Comparison of ENCODE assay signal across 10 cellular contexts in genomic region chr2:218256612-218257350, GRCh38. TPM values are rescaled to one million over a fixed set of nuclear protein-coding genes. Genes with fewer than 3 reads are reported as not detected.
DNase-seq lines count a peak whose midpoint lies in the region; ATAC-seq, FAIRE-seq and TF ChIP-seq lines count a peak whose summit lies in the region.
"Had no signal": no experiment of that assay in that cellular context is flagged by ENCODE, and none has a peak within 500 bp of the region (broad histone marks: within the 10 kb centered on the region; RNA-seq: fewer than 3 reads in every experiment).

No MANE protein-coding gene starts in this region.

- H4K20me1 ChIP-seq in BLaER1 = peaks cover 49% of the 10 kb centered on the region
- no peaks in the 10 kb centered on the region for H4K20me1 ChIP-seq in HepG2 (ENCODE audit: insufficient read depth, low read length)
- H4K20me1 ChIP-seq in GM23248 (ENCODE audit: insufficient read depth) = no peaks in the 10 kb centered on the region; the same call in 1 of the 2 replicates

- TF ChIP-seq RAD21 in HepG2 (CRISPR knock-in tag; IDR thresholded peaks at IDR 0.05) = no peak

- intact Hi-C loops in HepG2 (cut with micrococcal nuclease; ENCODE audit: unreplicated experiment) = loop anchor here (5.0 kb wide), 1 partner anchor 69 kb away; no protein-coding TSS in a partner anchor

- no peaks in the 10 kb centered on the region for H3K9me2 ChIP-seq in GM23248 (ENCODE audit: insufficient read depth)

- TF ChIP-seq POLR2A in HepG2 (IDR thresholded peaks at IDR 0.05; ENCODE audit: insufficient read depth in 1 of 2, low read depth in 2 of 2, low read length in 2 of 2) = no peak

- no TSS peak for BruUV-seq in HepG2 (replicated peaks; lab: Mats Ljungman, UMichigan)

- POLR2A ChIA-PET in HepG2 (lab: Yijun Ruan, JAX) = interaction anchor here (6.6 kb wide), 1 partner anchor 14 kb away, joined by 27 read pairs; the partner anchor contains the start of genes AAMP and PNKD

- H3K4me1 Mint-ChIP-seq in T-helper 17 cell (peaks cover 19% of the 10 kb centered on the region), nephron progenitor cell (peaks cover 35% of the 10 kb centered on the region)

- H3K4me1 ChIP-seq in BLaER1 (peaks cover 40% of the 10 kb centered on the region), HepG2 (ENCODE audit: insufficient read depth, low read length) (peaks cover 26% of the 10 kb centered on the region), GM23248 (ENCODE audit: insufficient read depth) (peaks cover 25% of the 10 kb centered on the region)

- H3K27me3 ChIP-seq in BLaER1 (no peaks in the 10 kb centered on the region), HepG2 (ENCODE audit: control insufficient read depth in 1 of 2, insufficient read depth in 2 of 2, low read length in 2 of 2) (no peaks in the 10 kb centered on the region), GM23248 (replicated peaks; ENCODE audit: insufficient read depth) (no peaks in the 10 kb centered on the region)

- peaks cover 53% of the 10 kb centered on the region for H3K36me3 ChIP-seq in BLaER1
- peaks cover 16 to 42% of the 10 kb centered on the region in 2 experiments for H3K36me3 ChIP-seq in HepG2 (replicated peaks in 1 of 2; ENCODE audit: control insufficient read depth in 1 of 2, insufficient read depth in 2 of 2, low read length in 2 of 2)
- H3K36me3 ChIP-seq in GM23248 (ENCODE audit: low read depth) = peaks cover 39% of the 10 kb centered on the region

- H3K9me3 ChIP-seq in BLaER1 (no peaks in the 10 kb centered on the region), T-helper 17 cell (ENCODE audit: control insufficient read depth, low read length, poor library complexity, severe bottlenecking) (no peaks in the 10 kb centered on the region), HepG2 (ENCODE audit: low read length) (no peaks in the 10 kb centered on the region), GM23248 (ENCODE audit: low read depth) (no peaks in the 10 kb centered on the region)

- no peaks in the 10 kb centered on the region for H3K36me3 Mint-ChIP-seq in T-helper 17 cell (ENCODE audit: low read depth)
- H3K36me3 Mint-ChIP-seq in nephron progenitor cell (ENCODE audit: low read depth) = peaks cover 32% of the 10 kb centered on the region

- H3K4me3 ChIP-seq in BLaER1 (no peak overlapping the region), HepG2 (replicated peaks in 1 of 3; ENCODE audit: insufficient read depth in 1 of 3, low read depth in 2 of 3, low read length in 3 of 3) (no peak overlapping the region), GM23248 (no peak overlapping the region)

- TF ChIP-seq EP300 in HepG2 (IDR thresholded peaks at IDR 0.05; ENCODE audit: low read depth in 2 of 2, low read length in 2 of 2) = no peak
- no peak for TF ChIP-seq EP300 in HepG2 (CRISPR knock-in tag; IDR thresholded peaks at IDR 0.05; ENCODE audit: borderline replicate concordance)

- peaks cover 83% of the 10 kb centered on the region for H3F3A ChIP-seq in GM23248 (ENCODE audit: insufficient read depth)

- H3K79me2 ChIP-seq in HepG2 (ENCODE audit: insufficient read depth, low read length) (no peaks in the 10 kb centered on the region), GM23248 (ENCODE audit: insufficient read depth) (no peaks in the 10 kb centered on the region)

- H2AFZ ChIP-seq in HepG2 (ENCODE audit: low read length) (no peak overlapping the region), GM23248 (no peak overlapping the region)

- 98% methylated on average over 13 of the region's 13 CpGs for WGBS in HepG2 (ENCODE audit: low lambda C conversion rate)
- 91 to 92% methylated on average over 13 of the region's 13 CpGs for whole genome bisulfite sequencing in GM23248 (ENCODE audit: low coverage in 1 of 2, low lambda C conversion rate in 2 of 2, missing lambda C conversion rate in 2 of 2), 2 experiments

- no peaks in the 10 kb centered on the region for H3K9me3 Mint-ChIP-seq in nephron progenitor cell

- peak overlapping the region; percentile 45; the same call in 1 of the 2 replicates for H3K27ac ChIP-seq in BLaER1
- H3K27ac ChIP-seq in HepG2 (ENCODE audit: extremely low read length, insufficient read depth, low read length) = no peak overlapping the region
- no peak overlapping the region for H3K27ac ChIP-seq in GM23248

- no peak for DNase-seq in T-helper 17 cell
- no peak for DNase-seq in HepG2 (ENCODE audit: low spot score)
- DNase-seq in GM23248 = no peak
- no peak for DNase-seq in NCI-H82 treated with DMSO at 0.1 percent for 48 hours (lab: John Stamatoyannopoulos, UW; ENCODE audit: unreplicated experiment)
- DNase-seq in nephron progenitor cell = no peak
- DNase-seq in DMS153 treated with DMSO at 0.1 percent for 48 hours (lab: John Stamatoyannopoulos, UW; ENCODE audit: unreplicated experiment) = no peak
- DNase-seq: NCI-H2081 treated with DMSO at 0.1 percent for 48 hours had no signal

- peak overlapping the region; percentile 79 for H3K4me3 Mint-ChIP-seq in T-helper 17 cell
- H3K4me3 Mint-ChIP-seq in nephron progenitor cell = no peak overlapping the region

- in situ Hi-C loops in HepG2 (cut with HindIII; ENCODE audit: extremely low pct_ligation_motif_present, low pct_unique_long_range_greater_than_20kb) (no loop called here), GM23248 (cut with MboI) (no loop called here)

- ATAC-seq in GM18870 (IDR thresholded peaks at IDR 0.05; ENCODE audit: unreplicated experiment) = peak; percentile 5
- ATAC-seq in T-helper 17 cell = peak; percentile 9
- ATAC-seq in HepG2 = no peak
- ATAC-seq: Right ventricle myocardium inferior had no signal

- TF ChIP-seq CTCF in HepG2 (CRISPR knock-in tag; IDR thresholded peaks at IDR 0.05) (no peak), nephron progenitor cell (IDR thresholded peaks at IDR 0.05) (no peak)

- peak overlapping the region; percentile 81 for H3K27ac Mint-ChIP-seq in T-helper 17 cell
- H3K27ac Mint-ChIP-seq in nephron progenitor cell = no peak overlapping the region

- H3K9ac ChIP-seq in BLaER1 (no peak overlapping the region), HepG2 (ENCODE audit: insufficient read depth, low read depth, low read length) (no peak overlapping the region), GM23248 (no peak overlapping the region)

- peak overlapping the region; percentile 67; the same call in 1 of the 2 replicates for H3K4me2 ChIP-seq in BLaER1
- H3K4me2 ChIP-seq in HepG2 (ENCODE audit: low read depth, low read length) = no peak overlapping the region
- no peak overlapping the region for H3K4me2 ChIP-seq in GM23248 (ENCODE audit: unreplicated experiment)

- CTCF ChIA-PET in HepG2 (lab: Yijun Ruan, JAX; ENCODE audit: low intra/inter-chr PET ratio, low total read pairs) = interaction anchor here (1.8 kb wide), 1 partner anchor 70 kb away, joined by 9 read pairs; no protein-coding TSS in a partner anchor

- H3K27me3 Mint-ChIP-seq in T-helper 17 cell (no peaks in the 10 kb centered on the region), nephron progenitor cell (ENCODE audit: low read depth, poor library complexity) (no peaks in the 10 kb centered on the region)

- no peak for FAIRE-seq in HepG2 (lab: Jason Lieb, UNC)

RNA-seq across cellular contexts. Expression of gene GPBAR1, which starts 4.0 kb away (rescaled TPM):
- total RNA-seq in T-helper 17 cell (1 to 10 TPM; 1.5 to 2.7 TPM), HepG2 (2016; rRNA removed; fragmentation: Illumina TruSeq; extraction: Trizol) (0.09 TPM in 1 of 2 replicates, not detected in the other)
- not detected in 2 replicates for total RNA-seq in HepG2 (2016; cell fraction: cytosol; rRNA removed; fragmentation: Illumina TruSeq; extraction: Trizol; ENCODE audit: low read depth)
- 0.15 TPM in 1 of 2 replicates, not detected in the other for total RNA-seq in HepG2 (2016; cell fraction: insoluble cytoplasmic fraction; rRNA removed; fragmentation: Illumina TruSeq; extraction: Trizol)
- total RNA-seq in HepG2 (2016; cell fraction: membrane; rRNA removed; fragmentation: Illumina TruSeq; extraction: Trizol) = 0.17 TPM in 1 of 2 replicates, not detected in the other
- total RNA-seq in HepG2 (2016; cell fraction: nucleus; rRNA removed; fragmentation: Illumina TruSeq; extraction: Trizol) = 0.25 and 0.38 TPM in 2 replicates
- polyA plus RNA-seq in HepG2 (2011; rRNA removed) (0.05 and 0.09 TPM in 2 replicates), GM23248 (2016; fragmentation: Nextera tagmentation; extraction: Ambion mirVana) (0.14 TPM in 1 of 2 replicates, not detected in the other)
- 0.05 and 0.12 TPM in 2 replicates for polyA plus RNA-seq in HepG2 (2011; cell fraction: cytosol; rRNA removed)
- 0.45 and 0.68 TPM in 2 replicates for polyA plus RNA-seq in HepG2 (2011; cell fraction: nucleus; rRNA removed)
- polyA plus RNA-seq in HepG2 (2012) = 0.09 and 0.11 TPM in 2 replicates
- polyA plus RNA-seq in HepG2 (2016; cell fraction: cytosol; fragmentation: Illumina TruSeq; extraction: Trizol; ENCODE audit: low read depth) = 0.08 and 0.22 TPM in 2 replicates
- 0.16 TPM in 1 of 2 replicates, not detected in the other for polyA plus RNA-seq in HepG2 (2016; cell fraction: insoluble cytoplasmic fraction; fragmentation: Illumina TruSeq; extraction: Trizol; ENCODE audit: low read depth)
- polyA plus RNA-seq in HepG2 (2016; cell fraction: membrane; fragmentation: Illumina TruSeq; extraction: Trizol; ENCODE audit: low read depth) = 0.22 and 0.27 TPM in 2 replicates
- polyA plus RNA-seq in HepG2 (2016; cell fraction: nucleus; fragmentation: Illumina TruSeq; extraction: Trizol; ENCODE audit: insufficient read depth, low read depth) = not detected in 2 replicates
- 0.12 and 1.2 TPM in 2 replicates for polyA minus RNA-seq in HepG2 (2011; rRNA and poly(A)+ RNA removed; ENCODE audit: low replicate concordance)
- not detected in 2 replicates for polyA minus RNA-seq in HepG2 (2011; cell fraction: cytosol; rRNA and poly(A)+ RNA removed)
- polyA minus RNA-seq in HepG2 (2011; cell fraction: nucleus; rRNA and poly(A)+ RNA removed) = 1.2 and 1.5 TPM in 2 replicates
- total RNA-seq in GM23248 (2014; rRNA removed; shearing (Covaris generic)) = not detected in 2 replicates

RNA-seq across cellular contexts. Expression of gene AAMP, which starts 13.2 kb away (rescaled TPM):
- total RNA-seq in T-helper 17 cell (10 to 100 TPM; 46.8 to 47.0 TPM), HepG2 (2016; rRNA removed; fragmentation: Illumina TruSeq; extraction: Trizol) (186 and 241 TPM in 2 replicates)
- total RNA-seq in HepG2 (2016; cell fraction: cytosol; rRNA removed; fragmentation: Illumina TruSeq; extraction: Trizol; ENCODE audit: low read depth) = 26.6 and 29.2 TPM in 2 replicates
- total RNA-seq in HepG2 (2016; cell fraction: insoluble cytoplasmic fraction; rRNA removed; fragmentation: Illumina TruSeq; extraction: Trizol) = 202 and 247 TPM in 2 replicates
- 56.8 and 59.3 TPM in 2 replicates for total RNA-seq in HepG2 (2016; cell fraction: membrane; rRNA removed; fragmentation: Illumina TruSeq; extraction: Trizol)
- total RNA-seq in HepG2 (2016; cell fraction: nucleus; rRNA removed; fragmentation: Illumina TruSeq; extraction: Trizol) = 85.4 and 91.7 TPM in 2 replicates
- polyA plus RNA-seq in HepG2 (2011; rRNA removed) (110 and 119 TPM in 2 replicates), GM23248 (2016; fragmentation: Nextera tagmentation; extraction: Ambion mirVana) (112 and 114 TPM in 2 replicates)
- 138 and 202 TPM in 2 replicates for polyA plus RNA-seq in HepG2 (2011; cell fraction: cytosol; rRNA removed)
- polyA plus RNA-seq in HepG2 (2011; cell fraction: nucleus; rRNA removed) = 161 and 181 TPM in 2 replicates
- 99.2 and 104 TPM in 2 replicates for polyA plus RNA-seq in HepG2 (2012)
- polyA plus RNA-seq in HepG2 (2016; cell fraction: cytosol; fragmentation: Illumina TruSeq; extraction: Trizol; ENCODE audit: low read depth) = 13.9 and 16.0 TPM in 2 replicates
- 224 and 231 TPM in 2 replicates for polyA plus RNA-seq in HepG2 (2016; cell fraction: insoluble cytoplasmic fraction; fragmentation: Illumina TruSeq; extraction: Trizol; ENCODE audit: low read depth)
- polyA plus RNA-seq in HepG2 (2016; cell fraction: membrane; fragmentation: Illumina TruSeq; extraction: Trizol; ENCODE audit: low read depth) = 30.9 and 33.2 TPM in 2 replicates
- polyA plus RNA-seq in HepG2 (2016; cell fraction: nucleus; fragmentation: Illumina TruSeq; extraction: Trizol; ENCODE audit: insufficient read depth, low read depth) = 127 and 131 TPM in 2 replicates
- 41.5 and 143 TPM in 2 replicates for polyA minus RNA-seq in HepG2 (2011; rRNA and poly(A)+ RNA removed; ENCODE audit: low replicate concordance)
- 58.2 and 63.3 TPM in 2 replicates for polyA minus RNA-seq in HepG2 (2011; cell fraction: cytosol; rRNA and poly(A)+ RNA removed)
- polyA minus RNA-seq in HepG2 (2011; cell fraction: nucleus; rRNA and poly(A)+ RNA removed) = 39.9 and 43.6 TPM in 2 replicates
- total RNA-seq in GM23248 (2014; rRNA removed; shearing (Covaris generic)) = 117 and 191 TPM in 2 replicates

RNA-seq across cellular contexts. Expression of gene PNKD, which starts 13.5 kb away (rescaled TPM):
- total RNA-seq in T-helper 17 cell (10 to 100 TPM; 21.1 to 31.2 TPM), HepG2 (2016; rRNA removed; fragmentation: Illumina TruSeq; extraction: Trizol) (50.0 and 55.9 TPM in 2 replicates)
- total RNA-seq in HepG2 (2016; cell fraction: cytosol; rRNA removed; fragmentation: Illumina TruSeq; extraction: Trizol; ENCODE audit: low read depth) = 21.6 and 27.3 TPM in 2 replicates
- 48.3 and 59.8 TPM in 2 replicates for total RNA-seq in HepG2 (2016; cell fraction: insoluble cytoplasmic fraction; rRNA removed; fragmentation: Illumina TruSeq; extraction: Trizol)
- total RNA-seq in HepG2 (2016; cell fraction: membrane; rRNA removed; fragmentation: Illumina TruSeq; extraction: Trizol) = 30.6 and 30.7 TPM in 2 replicates
- total RNA-seq in HepG2 (2016; cell fraction: nucleus; rRNA removed; fragmentation: Illumina TruSeq; extraction: Trizol) = 34.2 and 39.5 TPM in 2 replicates
- polyA plus RNA-seq in HepG2 (2011; rRNA removed) (78.0 and 80.4 TPM in 2 replicates), GM23248 (2016; fragmentation: Nextera tagmentation; extraction: Ambion mirVana) (79.3 and 82.7 TPM in 2 replicates)
- polyA plus RNA-seq in HepG2 (2011; cell fraction: cytosol; rRNA removed) = 48.4 and 76.6 TPM in 2 replicates
- polyA plus RNA-seq in HepG2 (2011; cell fraction: nucleus; rRNA removed) = 76.3 and 77.5 TPM in 2 replicates
- 59.5 and 60.9 TPM in 2 replicates for polyA plus RNA-seq in HepG2 (2012)
- polyA plus RNA-seq in HepG2 (2016; cell fraction: cytosol; fragmentation: Illumina TruSeq; extraction: Trizol; ENCODE audit: low read depth) = 24.9 and 29.3 TPM in 2 replicates
- 58.0 and 59.1 TPM in 2 replicates for polyA plus RNA-seq in HepG2 (2016; cell fraction: insoluble cytoplasmic fraction; fragmentation: Illumina TruSeq; extraction: Trizol; ENCODE audit: low read depth)
- 31.6 and 35.4 TPM in 2 replicates for polyA plus RNA-seq in HepG2 (2016; cell fraction: membrane; fragmentation: Illumina TruSeq; extraction: Trizol; ENCODE audit: low read depth)
- polyA plus RNA-seq in HepG2 (2016; cell fraction: nucleus; fragmentation: Illumina TruSeq; extraction: Trizol; ENCODE audit: insufficient read depth, low read depth) = 73.5 and 80.9 TPM in 2 replicates
- 33.3 and 44.2 TPM in 2 replicates for polyA minus RNA-seq in HepG2 (2011; rRNA and poly(A)+ RNA removed; ENCODE audit: low replicate concordance)
- 15.5 and 20.7 TPM in 2 replicates for polyA minus RNA-seq in HepG2 (2011; cell fraction: cytosol; rRNA and poly(A)+ RNA removed)
- polyA minus RNA-seq in HepG2 (2011; cell fraction: nucleus; rRNA and poly(A)+ RNA removed) = 9.7 and 10.9 TPM in 2 replicates
- 22.8 and 28.6 TPM in 2 replicates for total RNA-seq in GM23248 (2014; rRNA removed; shearing (Covaris generic))

RNA-seq across cellular contexts. Expression of gene TMBIM1, which starts 35.5 kb away (rescaled TPM):
- total RNA-seq in T-helper 17 cell = 100 to 1,000 TPM in 1 of 2 donors, 10 to 100 TPM in 1; 97.4 to 121 TPM
- 69.7 and 139 TPM in 2 replicates for total RNA-seq in HepG2 (2016; rRNA removed; fragmentation: Illumina TruSeq; extraction: Trizol)
- 37.2 and 38.6 TPM in 2 replicates for total RNA-seq in HepG2 (2016; cell fraction: cytosol; rRNA removed; fragmentation: Illumina TruSeq; extraction: Trizol; ENCODE audit: low read depth)
- total RNA-seq in HepG2 (2016; cell fraction: insoluble cytoplasmic fraction; rRNA removed; fragmentation: Illumina TruSeq; extraction: Trizol) = 57.8 and 142 TPM in 2 replicates
- 88.3 and 90.4 TPM in 2 replicates for total RNA-seq in HepG2 (2016; cell fraction: membrane; rRNA removed; fragmentation: Illumina TruSeq; extraction: Trizol)
- 108 and 128 TPM in 2 replicates for total RNA-seq in HepG2 (2016; cell fraction: nucleus; rRNA removed; fragmentation: Illumina TruSeq; extraction: Trizol)
- 127 and 181 TPM in 2 replicates for polyA plus RNA-seq in HepG2 (2011; rRNA removed)
- 146 and 187 TPM in 2 replicates for polyA plus RNA-seq in HepG2 (2011; cell fraction: cytosol; rRNA removed)
- polyA plus RNA-seq in HepG2 (2011; cell fraction: nucleus; rRNA removed) = 207 and 243 TPM in 2 replicates
- polyA plus RNA-seq in HepG2 (2012) = 254 and 390 TPM in 2 replicates
- polyA plus RNA-seq in HepG2 (2016; cell fraction: cytosol; fragmentation: Illumina TruSeq; extraction: Trizol; ENCODE audit: low read depth) = 33.9 and 35.7 TPM in 2 replicates
- polyA plus RNA-seq in HepG2 (2016; cell fraction: insoluble cytoplasmic fraction; fragmentation: Illumina TruSeq; extraction: Trizol; ENCODE audit: low read depth) = 56.2 and 61.3 TPM in 2 replicates
- 62.1 and 66.4 TPM in 2 replicates for polyA plus RNA-seq in HepG2 (2016; cell fraction: membrane; fragmentation: Illumina TruSeq; extraction: Trizol; ENCODE audit: low read depth)
- 152 and 156 TPM in 2 replicates for polyA plus RNA-seq in HepG2 (2016; cell fraction: nucleus; fragmentation: Illumina TruSeq; extraction: Trizol; ENCODE audit: insufficient read depth, low read depth)
- polyA minus RNA-seq in HepG2 (2011; rRNA and poly(A)+ RNA removed; ENCODE audit: low replicate concordance) = 19.4 and 315 TPM in 2 replicates
- 88.2 and 133 TPM in 2 replicates for polyA minus RNA-seq in HepG2 (2011; cell fraction: cytosol; rRNA and poly(A)+ RNA removed)
- polyA minus RNA-seq in HepG2 (2011; cell fraction: nucleus; rRNA and poly(A)+ RNA removed) = 37.2 and 64.6 TPM in 2 replicates
- total RNA-seq in GM23248 (2014; rRNA removed; shearing (Covaris generic)) = 178 and 214 TPM in 2 replicates
- polyA plus RNA-seq in GM23248 (2016; fragmentation: Nextera tagmentation; extraction: Ambion mirVana) = 164 and 166 TPM in 2 replicates

RNA-seq across cellular contexts. Expression of gene ARPC2, which starts 39.8 kb away (rescaled TPM):
- total RNA-seq in T-helper 17 cell (100 to 1,000 TPM; 424 to 467 TPM), HepG2 (2016; rRNA removed; fragmentation: Illumina TruSeq; extraction: Trizol) (168 and 201 TPM in 2 replicates)
- 312 and 330 TPM in 2 replicates for total RNA-seq in HepG2 (2016; cell fraction: cytosol; rRNA removed; fragmentation: Illumina TruSeq; extraction: Trizol; ENCODE audit: low read depth)
- 163 and 189 TPM in 2 replicates for total RNA-seq in HepG2 (2016; cell fraction: insoluble cytoplasmic fraction; rRNA removed; fragmentation: Illumina TruSeq; extraction: Trizol)
- total RNA-seq in HepG2 (2016; cell fraction: membrane; rRNA removed; fragmentation: Illumina TruSeq; extraction: Trizol) = 389 and 391 TPM in 2 replicates
- total RNA-seq in HepG2 (2016; cell fraction: nucleus; rRNA removed; fragmentation: Illumina TruSeq; extraction: Trizol) = 103 and 109 TPM in 2 replicates
- polyA plus RNA-seq in HepG2 (2011; rRNA removed) (257 and 303 TPM in 2 replicates), GM23248 (2016; fragmentation: Nextera tagmentation; extraction: Ambion mirVana) (837 and 851 TPM in 2 replicates)
- polyA plus RNA-seq in HepG2 (2011; cell fraction: cytosol; rRNA removed) = 184 and 199 TPM in 2 replicates
- polyA plus RNA-seq in HepG2 (2011; cell fraction: nucleus; rRNA removed) = 103 and 125 TPM in 2 replicates
- polyA plus RNA-seq in HepG2 (2012) = 165 and 176 TPM in 2 replicates
- 614 and 653 TPM in 2 replicates for polyA plus RNA-seq in HepG2 (2016; cell fraction: cytosol; fragmentation: Illumina TruSeq; extraction: Trizol; ENCODE audit: low read depth)
- 342 and 343 TPM in 2 replicates for polyA plus RNA-seq in HepG2 (2016; cell fraction: insoluble cytoplasmic fraction; fragmentation: Illumina TruSeq; extraction: Trizol; ENCODE audit: low read depth)
- polyA plus RNA-seq in HepG2 (2016; cell fraction: membrane; fragmentation: Illumina TruSeq; extraction: Trizol; ENCODE audit: low read depth) = 586 and 613 TPM in 2 replicates
- polyA plus RNA-seq in HepG2 (2016; cell fraction: nucleus; fragmentation: Illumina TruSeq; extraction: Trizol; ENCODE audit: insufficient read depth, low read depth) = 218 and 223 TPM in 2 replicates
- 153 and 196 TPM in 2 replicates for polyA minus RNA-seq in HepG2 (2011; rRNA and poly(A)+ RNA removed; ENCODE audit: low replicate concordance)
- 74.9 and 88.0 TPM in 2 replicates for polyA minus RNA-seq in HepG2 (2011; cell fraction: cytosol; rRNA and poly(A)+ RNA removed)
- 166 and 173 TPM in 2 replicates for polyA minus RNA-seq in HepG2 (2011; cell fraction: nucleus; rRNA and poly(A)+ RNA removed)
- total RNA-seq in GM23248 (2014; rRNA removed; shearing (Covaris generic)) = 568 and 644 TPM in 2 replicates
